Comparison of ENCODE assay signal across 12 cellular contexts in the genomic region with DNA sequence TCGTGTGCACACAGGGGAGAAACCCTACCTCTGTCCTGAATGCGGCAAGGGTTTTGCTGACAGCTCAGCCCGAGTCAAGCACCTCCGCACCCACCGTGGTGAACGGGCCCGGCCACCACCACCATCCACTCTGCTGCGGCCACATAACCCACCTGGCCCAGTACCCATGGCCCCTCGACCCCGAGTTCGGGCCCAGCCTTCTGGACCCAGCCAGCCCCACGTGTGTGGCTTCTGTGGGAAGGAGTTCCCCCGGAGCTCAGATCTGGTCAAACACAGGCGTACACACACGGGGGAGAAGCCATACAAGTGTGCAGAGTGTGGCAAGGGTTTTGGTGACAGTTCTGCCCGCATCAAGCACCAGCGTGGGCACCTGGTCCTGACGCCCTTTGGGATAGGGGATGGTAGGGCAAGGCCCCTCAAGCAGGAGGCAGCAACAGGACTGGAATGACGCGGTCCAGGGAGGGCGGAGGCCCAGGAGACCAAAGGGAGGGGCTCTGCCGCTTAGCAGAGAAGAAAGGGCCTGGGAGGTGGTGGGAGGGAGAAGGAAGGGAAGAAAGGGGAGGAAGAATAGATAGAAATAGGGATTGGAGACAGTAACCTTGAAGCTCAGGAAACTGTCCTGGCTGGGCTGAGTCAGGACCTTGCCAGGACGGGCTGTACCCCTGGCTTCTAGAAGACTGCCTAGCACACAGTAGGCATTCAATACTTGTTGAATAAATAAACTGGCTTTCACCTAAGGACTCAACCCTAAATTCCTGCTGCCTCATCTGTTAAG. TPM values are rescaled to one million over a fixed set of nuclear protein-coding genes. Genes with fewer than 3 reads are reported as not detected.
DNase-seq lines count a peak whose midpoint lies in the region; ATAC-seq and TF ChIP-seq lines count a peak whose summit lies in the region.
"Had no signal": no experiment of that assay in that cellular context is flagged by ENCODE, and none has a peak within 500 bp of the region (broad histone marks: within the 10 kb centered on the region; RNA-seq: fewer than 3 reads in every experiment).

No MANE protein-coding gene starts in this region.

- H2BK15ac ChIP-seq in H9 (ENCODE audit: low read depth, low read length), result no peak overlapping the region

- H3K27ac Mint-ChIP-seq in H9, result peak overlapping the region in 2 of 3 experiments; percentile 98; a peak in 4 of 7 replicates

- H3K27me3 ChIP-seq in H9 (ENCODE audit: insufficient read depth, low read length) (no peaks in the 10 kb centered on the region), RWPE2 (ENCODE audit: insufficient read depth, poor library complexity, severe bottlenecking) (no peaks in the 10 kb centered on the region), esophagus squamous epithelium (no peaks in the 10 kb centered on the region), sigmoid colon (no peaks in the 10 kb centered on the region)

- WGBS in H9 (ENCODE audit: extremely low coverage, insufficient read length, low lambda C conversion rate), result no CpG with 5 or more reads among the region's 23 CpGs
- WGBS in esophagus squamous epithelium, 2 donors, result 77 to 83% methylated on average over 7 to 13 of the region's 23 CpGs
- 84 to 86% methylated on average over 23 of the region's 23 CpGs for WGBS in sigmoid colon, 2 donors

- H4K8ac ChIP-seq in H9 (replicated peaks; ENCODE audit: insufficient read length, low read depth, low read length), result no peak overlapping the region

- H3K36me3 ChIP-seq in RWPE2 (ENCODE audit: low read depth) (peaks cover 7% of the 10 kb centered on the region), esophagus squamous epithelium (peaks cover 0 to 18% (median 0%) of the 10 kb centered on the region in 3 donors), sigmoid colon (peaks cover 10 to 19% (median 12%) of the 10 kb centered on the region in 4 donors)

- peaks cover 22% of the 10 kb centered on the region for H3K23me2 ChIP-seq in H9 (ENCODE audit: insufficient read length, low read depth, low read length, poor library complexity, severe bottlenecking)

- no peaks in the 10 kb centered on the region for H3K9me3 ChIP-seq in H9 (ENCODE audit: control insufficient read depth, low read depth, low read length)
- H3K9me3 ChIP-seq in RWPE2 (ENCODE audit: severe bottlenecking), result no peaks in the 10 kb centered on the region
- H3K9me3 ChIP-seq in esophagus squamous epithelium, result no peaks in the 10 kb centered on the region
- no peaks in the 10 kb centered on the region for H3K9me3 ChIP-seq in sigmoid colon

- no peak overlapping the region for H3T11ph ChIP-seq in H9 (ENCODE audit: low read length)

- no peak overlapping the region for H2BK20ac ChIP-seq in H9 (ENCODE audit: low read depth, low read length, poor library complexity, severe bottlenecking)

- H2BK12ac ChIP-seq in H9 (ENCODE audit: insufficient read length, low read depth, low read length), result no peak overlapping the region

- peaks cover 2% of the 10 kb centered on the region for H3K27me3 Mint-ChIP-seq in H9 (ENCODE audit: low read depth)

- TF ChIP-seq EP300 in sigmoid colon (IDR thresholded peaks at IDR 0.05), result no peak

- H2BK5ac ChIP-seq in H9 (ENCODE audit: insufficient read length, low read length), result no peak overlapping the region

- H4K20me1 ChIP-seq in H9 (ENCODE audit: control insufficient read depth, insufficient read depth, insufficient read length), result no peaks in the 10 kb centered on the region

- H3K23ac ChIP-seq in H9 (ENCODE audit: insufficient read length, low read depth, low read length), result no peak overlapping the region

- no peak overlapping the region for H3K56ac ChIP-seq in H9 (ENCODE audit: insufficient read length, low read depth, low read length)

- H4K91ac ChIP-seq in H9 (ENCODE audit: insufficient read length, low read depth, low read length), result no peak overlapping the region

- no peak for ATAC-seq in RWPE2 (ENCODE audit: low read depth)
- ATAC-seq in GM19467 (IDR thresholded peaks at IDR 0.05; ENCODE audit: unreplicated experiment), result no peak

- H3K4me1 ChIP-seq in H9 (ENCODE audit: insufficient read depth, low read length) (no peaks in the 10 kb centered on the region; the same call in 1 of the 2 replicates), RWPE2 (ENCODE audit: insufficient read depth, poor library complexity, severe bottlenecking) (no peaks in the 10 kb centered on the region), esophagus squamous epithelium (peaks cover 5 to 64% (median 26%) of the 10 kb centered on the region in 3 donors), sigmoid colon (peaks cover 0 to 50% (median 46%) of the 10 kb centered on the region in 4 donors)

- H4K5ac ChIP-seq in H9 (ENCODE audit: insufficient read length, low read depth, low read length), result no peak overlapping the region

- H3K79me1 ChIP-seq in H9 (ENCODE audit: insufficient read depth, low read depth, low read length, poor library complexity, severe bottlenecking), result no peaks in the 10 kb centered on the region

- H3K4ac ChIP-seq in H9 (ENCODE audit: low read depth, low read length), result no peak overlapping the region

- no peak overlapping the region for H3K27ac ChIP-seq in H9 (ENCODE audit: insufficient read length, low read depth, low read length)
- H3K27ac ChIP-seq in RWPE2 (ENCODE audit: poor library complexity, severe bottlenecking), result peak overlapping the region; percentile 84
- H3K27ac ChIP-seq in esophagus squamous epithelium, result peak overlapping the region; percentile 83 to 90 (median 87)
- H3K27ac ChIP-seq in sigmoid colon, result peak overlapping the region; percentile 83 to 96 (median 92)

- H3K18ac ChIP-seq in H9 (ENCODE audit: insufficient read length, low read depth, low read length), result no peak overlapping the region

- H3K79me2 ChIP-seq in H9 (ENCODE audit: insufficient read depth, low read length), result peaks cover 4% of the 10 kb centered on the region; the same call in 1 of the 2 replicates

- peaks cover 34 to 41% of the 10 kb centered on the region in 2 experiments for H3K4me1 Mint-ChIP-seq in H9

- peak overlapping the region; percentile 36 to 84; a peak in 3 of 5 replicates for H3K4me3 Mint-ChIP-seq in H9

- peak; percentile 66 for DNase-seq in H9
- no peak for DNase-seq in RWPE2 (ENCODE audit: low spot score)
- DNase-seq in esophagus squamous epithelium (lab: John Stamatoyannopoulos, UW), result no peak
- no peak for DNase-seq in sigmoid colon
- DNase-seq in SK-N-DZ (ENCODE audit: low spot score), result no peak
- DNase-seq in NCI-H2107 treated with DMSO at 0.1 percent for 48 hours (lab: John Stamatoyannopoulos, UW; ENCODE audit: unreplicated experiment), result no peak
- DNase-seq: NCI-H526 treated with DMSO at 0.1 percent for 48 hours, SW 1271 had no signal

- TF ChIP-seq CTCF in H9 (conservative IDR thresholded peaks at IDR 0.05) (no peak), RWPE2 (IDR thresholded peaks at IDR 0.05; ENCODE audit: poor library complexity, severe bottlenecking) (no peak), esophagus squamous epithelium (IDR thresholded peaks at IDR 0.05) (no peak), sigmoid colon (IDR thresholded peaks at IDR 0.05) (no peak)

- no peaks in the 10 kb centered on the region; a peak in 1 of 5 replicates for H3K9me3 Mint-ChIP-seq in H9

- no peak overlapping the region for H2BK120ac ChIP-seq in H9 (ENCODE audit: low read depth, low read length, poor library complexity, severe bottlenecking)

- intact Hi-C loops in esophagus squamous epithelium (cut with DNase I) (no loop called here), sigmoid colon (cut with DNase I) (no loop called here)

- H3K4me2 ChIP-seq in H9 (ENCODE audit: insufficient read depth, insufficient read length, low read length), result peak overlapping the region; percentile 47

- no peak overlapping the region for H2AK5ac ChIP-seq in H9 (ENCODE audit: insufficient read length, low read length)

- H3K9ac ChIP-seq in H9 (ENCODE audit: extremely low read depth, insufficient read length, low read length), result no peak overlapping the region

- no peak overlapping the region for H3K4me3 ChIP-seq in RWPE2 (ENCODE audit: severe bottlenecking)
- H3K4me3 ChIP-seq in esophagus squamous epithelium, result no peak overlapping the region
- H3K4me3 ChIP-seq in sigmoid colon, result no peak overlapping the region

- no peak for TF ChIP-seq POLR2A in esophagus squamous epithelium (IDR thresholded peaks at IDR 0.05)
- TF ChIP-seq POLR2A in sigmoid colon (IDR thresholded peaks at IDR 0.05), result no peak

- no peak overlapping the region for H2AFZ ChIP-seq in H9 (ENCODE audit: low read length)

- H3K36me3 Mint-ChIP-seq in H9 (ENCODE audit: insufficient read depth in 1 of 3, low read depth in 3 of 3), result peaks cover 9 to 33% (median 20%) of the 10 kb centered on the region in 3 experiments; a peak in 6 of 7 replicates

- no peak overlapping the region for H3K14ac ChIP-seq in H9 (ENCODE audit: insufficient read depth, low read length)

RNA-seq across cellular contexts. Expression of a gene that starts 3.6 kb away (rescaled TPM):
- 57.3 and 61.2 TPM in 2 replicates for total RNA-seq in H9 (2021)
- 1 to 10 TPM; 2.8 to 5.9 (median 4.5) TPM for total RNA-seq in esophagus squamous epithelium
- total RNA-seq in sigmoid colon, result 10 to 100 TPM in 3 of 4 donors, 1 to 10 TPM in 1; 8.1 to 12.8 (median 11.4) TPM
- polyA plus RNA-seq in sigmoid colon, result 1 to 10 TPM; 2.4 to 5.9 (median 2.8) TPM
- polyA plus RNA-seq in SK-N-DZ (2014; cell fraction: cytosol; rRNA removed), result 35.7 and 36.2 TPM in 2 replicates
- polyA plus RNA-seq in SK-N-DZ (2014; cell fraction: nucleus; rRNA removed), result 28.7 and 38.1 TPM in 2 replicates

RNA-seq across cellular contexts. Expression of a gene that starts 8.6 kb away (rescaled TPM):
- total RNA-seq in H9 (2021) (9.7 and 10.5 TPM in 2 replicates), esophagus squamous epithelium (10 to 100 TPM in 1 of 4 donors, 1 to 10 TPM in 3; 3.7 to 15.1 (median 7.0) TPM), sigmoid colon (10 to 100 TPM; 17.4 to 30.7 (median 20.3) TPM)
- 1 to 10 TPM; 2.5 to 5.2 (median 3.0) TPM for polyA plus RNA-seq in sigmoid colon
- 27.7 and 40.1 TPM in 2 replicates for polyA plus RNA-seq in SK-N-DZ (2014; cell fraction: cytosol; rRNA removed)
- polyA plus RNA-seq in SK-N-DZ (2014; cell fraction: nucleus; rRNA removed), result 21.8 and 34.0 TPM in 2 replicates

RNA-seq across cellular contexts. Expression of a gene that starts 16.5 kb away (rescaled TPM):
- total RNA-seq in H9 (2021), result 1.4 and 2.5 TPM in 2 replicates
- 1 to 10 TPM; 1.2 to 7.1 (median 2.7) TPM for total RNA-seq in esophagus squamous epithelium
- 1 to 10 TPM in 3 of 4 donors, under 1 TPM in 1; 0.82 to 5.8 (median 1.9) TPM for total RNA-seq in sigmoid colon
- 10 to 100 TPM in 1 of 3 donors, 1 to 10 TPM in 2; 1.2 to 46.6 (median 2.4) TPM for polyA plus RNA-seq in sigmoid colon
- 2.5 TPM in 1 of 2 replicates, not detected in the other for polyA plus RNA-seq in SK-N-DZ (2014; cell fraction: cytosol; rRNA removed)
- polyA plus RNA-seq in SK-N-DZ (2014; cell fraction: nucleus; rRNA removed), result 0.23 and 0.26 TPM in 2 replicates
- total RNA-seq: H4 had no signal

RNA-seq across cellular contexts. Expression of a gene that starts 24.2 kb away (rescaled TPM):
- total RNA-seq in H9 (2021) (0.70 and 1.4 TPM in 2 replicates), esophagus squamous epithelium (not detected), sigmoid colon (not detected)
- polyA plus RNA-seq in sigmoid colon, result not detected
- polyA plus RNA-seq in SK-N-DZ (2014; cell fraction: cytosol; rRNA removed), result not detected in 2 replicates
- polyA plus RNA-seq in SK-N-DZ (2014; cell fraction: nucleus; rRNA removed), result 1.5 TPM in 1 of 2 replicates, not detected in the other
- total RNA-seq: fibroblast of villous mesenchyme, H4 had no signal
- polyA plus RNA-seq: liver had no signal

RNA-seq across cellular contexts. Expression of a gene that starts 28.6 kb away (rescaled TPM):
- total RNA-seq in H9 (2021), result 25.6 and 25.8 TPM in 2 replicates
- total RNA-seq in esophagus squamous epithelium, result 10 to 100 TPM; 21.9 to 33.9 (median 26.1) TPM
- total RNA-seq in sigmoid colon, result 10 to 100 TPM; 14.5 to 25.2 (median 19.2) TPM
- 10 to 100 TPM; 24.6 to 38.3 (median 25.0) TPM for polyA plus RNA-seq in sigmoid colon
- 32.4 and 36.4 TPM in 2 replicates for polyA plus RNA-seq in SK-N-DZ (2014; cell fraction: cytosol; rRNA removed)
- 22.7 and 35.0 TPM in 2 replicates for polyA plus RNA-seq in SK-N-DZ (2014; cell fraction: nucleus; rRNA removed)
